Comparison of ENCODE assay signal across 11 cellular contexts in genomic region chr7:16847381-16847860, GRCh38. TPM values are rescaled to one million over a fixed set of nuclear protein-coding genes. Genes with fewer than 3 reads are reported as not detected.
DNase-seq lines count a peak whose midpoint lies in the region; ATAC-seq and TF ChIP-seq lines count a peak whose summit lies in the region.
"Had no signal": no experiment of that assay in that cellular context is flagged by ENCODE, and none has a peak within 500 bp of the region (broad histone marks: within the 10 kb centered on the region; RNA-seq: fewer than 3 reads in every experiment).

No MANE protein-coding gene starts in this region.

- no peak overlapping the region for H3K4me3 Mint-ChIP-seq in mesothelial cell of epicardium
- H3K4me3 Mint-ChIP-seq: stimulated activated naive CD8-positive, alpha-beta T cell treated with anti-CD3 and anti-CD28 coated beads, Interleukin-15, Interleukin-2, amounts not matched to agents 100 ng/mL and 50 ng/mL, for 24 hours had no signal

- peaks cover 25% of the 10 kb centered on the region for H3K4me1 Mint-ChIP-seq in mesothelial cell of epicardium

- ATAC-seq in HG03175 (IDR thresholded peaks at IDR 0.05; ENCODE audit: unreplicated experiment) = no peak
- no peak for ATAC-seq in GM18873 (IDR thresholded peaks at IDR 0.05; ENCODE audit: low FRiP score, unreplicated experiment)

- no peaks in the 10 kb centered on the region for H3K36me3 Mint-ChIP-seq in mesothelial cell of epicardium

- H3K27ac Mint-ChIP-seq in mesothelial cell of epicardium = peak overlapping the region; percentile 91
- H3K27ac Mint-ChIP-seq: stimulated activated naive CD8-positive, alpha-beta T cell treated with anti-CD3 and anti-CD28 coated beads, Interleukin-15, Interleukin-2, amounts not matched to agents 100 ng/mL and 50 ng/mL, for 24 hours had no signal

- TF ChIP-seq CTCF in mesothelial cell of epicardium (IDR thresholded peaks at IDR 0.05; ENCODE audit: unreplicated experiment) = no peak

- H3K27me3 Mint-ChIP-seq in mesothelial cell of epicardium (ENCODE audit: low read depth) = no peaks in the 10 kb centered on the region

- DNase-seq in DMS153 treated with DMSO at 0.1 percent for 48 hours (lab: John Stamatoyannopoulos, UW; ENCODE audit: unreplicated experiment) = peak; percentile 67
- DNase-seq in NCI-H146 treated with DMSO at 0.1 percent for 48 hours (lab: John Stamatoyannopoulos, UW; ENCODE audit: unreplicated experiment) = peak; percentile 57
- DNase-seq in astrocyte of the hippocampus (ENCODE audit: low read depth, low spot score) = peak; percentile 42
- DNase-seq in mesothelial cell of epicardium (ENCODE audit: low spot score in 2 of 2, unreplicated experiment in 2 of 2) = no peak
- no peak for DNase-seq in stimulated activated CD4-positive, alpha-beta T cell treated with anti-CD3 and anti-CD28 coated beads, Interleukin-2, amount 100 ng/mL, for 48 hours
- no peak for DNase-seq in GF-D8 (lab: John Stamatoyannopoulos, UW)
- DNase-seq: MM.1S had no signal

- H3K9me3 Mint-ChIP-seq in mesothelial cell of epicardium = peaks cover 3% of the 10 kb centered on the region
- H3K9me3 Mint-ChIP-seq: stimulated activated naive CD8-positive, alpha-beta T cell treated with anti-CD3 and anti-CD28 coated beads, Interleukin-15, Interleukin-2, amounts not matched to agents 100 ng/mL and 50 ng/mL, for 24 hours had no signal

RNA-seq across cellular contexts. Expression of gene AGR3, which starts 34.4 kb away (rescaled TPM):
- 1.7 to 2.1 TPM (median 2.0 TPM) in 3 replicates for total RNA-seq in mesothelial cell of epicardium
- total RNA-seq: T-helper 1 cell treated with Interleukin-12 subunit alpha and Interleukin-12 subunit beta and Interleukin-4 antibody, amounts not matched to agents 30 ng/mL and 1 ng/mL, for 36 hours had no signal

RNA-seq across cellular contexts. Expression of gene AGR2, which starts 42.6 kb away (rescaled TPM):
- 2.9 to 4.6 TPM (median 3.2 TPM) in 3 replicates for total RNA-seq in mesothelial cell of epicardium
- total RNA-seq: T-helper 1 cell treated with Interleukin-12 subunit alpha and Interleukin-12 subunit beta and Interleukin-4 antibody, amounts not matched to agents 30 ng/mL and 1 ng/mL, for 36 hours had no signal

Comparison
In these comparisons a context has a peak if more than half of its experiments do, and no peak if none do; other contexts are left out.
1. DNase-seq: peak in DMS153 treated with DMSO at 0.1 percent for 48 hours (single experiment), NCI-H146 treated with DMSO at 0.1 percent for 48 hours (single experiment) and astrocyte of the hippocampus (single experiment); none in mesothelial cell of epicardium (0 of 2), stimulated activated CD4-positive, alpha-beta T cell treated with anti-CD3 and anti-CD28 coated beads, Interleukin-2, amount 100 ng/mL, for 48 hours (0 of 2) and GF-D8 (single experiment).